Comparison of ENCODE assay signal across 1 cellular context in the genomic region with DNA sequence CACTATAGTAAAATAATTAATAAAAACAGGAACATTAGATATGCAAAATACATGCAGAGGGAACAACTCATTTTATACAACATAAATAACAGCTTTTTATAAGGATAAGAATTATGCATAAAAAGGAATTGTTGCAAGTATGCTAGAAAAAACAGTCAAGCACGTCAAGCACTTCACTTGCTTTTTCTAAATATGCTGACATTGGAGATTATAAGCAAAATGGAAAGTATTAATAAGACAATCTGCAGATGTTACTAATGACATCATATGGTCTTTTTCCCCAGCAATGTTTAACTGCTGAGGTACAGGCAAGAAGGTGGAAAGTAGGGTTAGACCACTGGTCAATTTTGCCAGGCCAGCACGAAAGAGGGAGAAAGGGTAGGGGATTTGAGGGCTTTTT.
TF ChIP-seq lines count a peak whose summit lies in the region.

No MANE protein-coding gene starts in this region.

TF ChIP-seq in IMR-90, 13 proteins besides CTCF, POLR2A, EP300 and RAD21:
- peak; percentile 87 for TF ChIP-seq MAFK (IDR thresholded peaks at IDR 0.05; ENCODE audit: low read depth, low read length)
- TF ChIP-seq FOS (IDR thresholded peaks at IDR 0.05; ENCODE audit: low read depth, low read length), result no peak
- TF ChIP-seq BHLHE40 (IDR thresholded peaks at IDR 0.05; ENCODE audit: low read depth, low read length), result no peak
